ENCODE assay signal across 21 cellular contexts in the genomic region with DNA sequence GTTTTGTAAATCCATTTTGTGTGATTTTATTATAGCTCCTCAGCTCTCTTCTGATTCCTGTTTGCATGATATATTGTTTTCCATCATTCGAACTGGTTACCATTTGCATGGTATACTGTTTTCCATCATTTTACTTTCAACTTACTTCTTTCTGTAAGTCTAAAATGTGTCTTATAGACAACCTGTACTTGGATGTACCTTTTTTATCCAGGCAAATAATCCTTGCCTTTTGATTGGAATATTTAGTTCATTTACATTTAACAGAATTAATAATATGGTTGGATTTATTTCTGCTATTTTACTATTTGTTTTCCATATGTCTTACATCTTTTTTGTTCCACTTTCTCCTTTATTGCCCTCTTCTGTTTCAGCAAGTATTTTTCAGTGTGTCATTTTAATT.
A peak's percentile ranks its signal among the peaks of the same experiment; 100 is the strongest.
DNase-seq lines count a peak whose midpoint lies in the region; ATAC-seq and TF ChIP-seq lines count a peak whose summit lies in the region.
"Had no signal": no experiment of that assay in that cellular context is flagged by ENCODE, and none has a peak within 500 bp of the region (broad histone marks: within the 10 kb centered on the region; RNA-seq: fewer than 3 reads in every experiment).

No MANE protein-coding gene starts in this region.

- DNase-seq in activated naive CD4-positive, alpha-beta T cell (lab: John Stamatoyannopoulos, UW): no peak
- DNase-seq in T-helper 17 cell: no peak
- DNase-seq in memory B cell (ENCODE audit: low spot score in 2 of 2): no peak
- no peak for DNase-seq in cortex of kidney (lab: John Stamatoyannopoulos, UW)
- DNase-seq in MCF 10A (ENCODE audit: unreplicated experiment): no peak
- DNase-seq: EL, GF-D8, H7, HFFc6, MM.1S, NCI-H1105, NCI-H146, NCI-H2029, NCI-H2227 treated with DMSO at 0.1 percent for 48 hours, NCI-H510A, NCI-H748 treated with DMSO at 0.1 percent for 48 hours, PC-9, RPMI8226, SHP77 had no signal

- peaks cover 41% of the 10 kb centered on the region for H3K36me3 Mint-ChIP-seq in activated naive CD4-positive, alpha-beta T cell treated with anti-CD3 and anti-CD28 coated beads, Interleukin-2, amount 50 U/mL, for 24 hours
- H3K36me3 Mint-ChIP-seq in T-helper 17 cell (ENCODE audit: low read depth) (peaks cover 8% of the 10 kb centered on the region), memory B cell (peaks cover 45% of the 10 kb centered on the region), MCF 10A (ENCODE audit: insufficient read depth, unreplicated experiment) (peaks cover 100% of the 10 kb centered on the region)
- peaks cover 74% of the 10 kb centered on the region for H3K36me3 Mint-ChIP-seq in stimulated activated memory B cell treated with anti-CD40 and anti-IgM and Interleukin-4, amounts not matched to agents 10 μg/mL and 1 μg/mL and 100 μg/mL, for 72 hours

- intact Hi-C loops in MCF 10A (cut with micrococcal nuclease): no loop called here

- H3K27ac Mint-ChIP-seq in activated naive CD4-positive, alpha-beta T cell treated with anti-CD3 and anti-CD28 coated beads, Interleukin-2, amount 50 U/mL, for 24 hours: peak overlapping the region; percentile 73
- H3K27ac Mint-ChIP-seq in T-helper 17 cell (peak overlapping the region; percentile 82), memory B cell (peak overlapping the region; percentile 38), MCF 10A (ENCODE audit: low read depth, unreplicated experiment) (no peak overlapping the region)
- H3K27ac Mint-ChIP-seq in stimulated activated memory B cell treated with anti-CD40 and anti-IgM and Interleukin-4, amounts not matched to agents 10 μg/mL and 1 μg/mL and 100 μg/mL, for 72 hours: peak overlapping the region; percentile 55
- H3K27ac Mint-ChIP-seq: HFFc6 had no signal

- H3K9me3 ChIP-seq in T-helper 17 cell (ENCODE audit: control insufficient read depth, low read length, poor library complexity, severe bottlenecking): no peaks in the 10 kb centered on the region

- no peaks in the 10 kb centered on the region for H3K27me3 Mint-ChIP-seq in activated naive CD4-positive, alpha-beta T cell treated with anti-CD3 and anti-CD28 coated beads, Interleukin-2, amount 50 U/mL, for 24 hours
- no peaks in the 10 kb centered on the region for H3K27me3 Mint-ChIP-seq in T-helper 17 cell
- no peaks in the 10 kb centered on the region for H3K27me3 Mint-ChIP-seq in memory B cell
- H3K27me3 Mint-ChIP-seq in stimulated activated memory B cell treated with anti-CD40 and anti-IgM and Interleukin-4, amounts not matched to agents 10 μg/mL and 1 μg/mL and 100 μg/mL, for 72 hours: no peaks in the 10 kb centered on the region
- no peaks in the 10 kb centered on the region for H3K27me3 Mint-ChIP-seq in MCF 10A (ENCODE audit: insufficient read depth, unreplicated experiment)

- CTCF ChIA-PET in MCF 10A (lab: Yijun Ruan, JAX): interaction anchor here (0.7 kb wide), 1 partner anchor 569 kb away, joined by 3 read pairs; a partner anchor contains a TSS

- BruUV-seq in MCF 10A (replicated peaks; lab: Mats Ljungman, UMichigan): no TSS peak

- H3K4me3 Mint-ChIP-seq in activated naive CD4-positive, alpha-beta T cell treated with anti-CD3 and anti-CD28 coated beads, Interleukin-2, amount 50 U/mL, for 24 hours: no peak overlapping the region
- H3K4me3 Mint-ChIP-seq in T-helper 17 cell: no peak overlapping the region
- no peak overlapping the region for H3K4me3 Mint-ChIP-seq in memory B cell
- no peak overlapping the region for H3K4me3 Mint-ChIP-seq in stimulated activated memory B cell treated with anti-CD40 and anti-IgM and Interleukin-4, amounts not matched to agents 10 μg/mL and 1 μg/mL and 100 μg/mL, for 72 hours
- no peak overlapping the region for H3K4me3 Mint-ChIP-seq in MCF 10A (ENCODE audit: unreplicated experiment)
- H3K4me3 Mint-ChIP-seq: HFFc6 had no signal

- no peak for ATAC-seq in T-helper 17 cell
- no peak for ATAC-seq in memory B cell (ENCODE audit: low read depth)
- no peak for ATAC-seq in stimulated activated memory B cell treated with anti-CD40 and anti-IgM and Interleukin-4, amounts not matched to agents 10 μg/mL and 1 μg/mL and 100 μg/mL, for 72 hours

- POLR2A ChIA-PET in MCF 10A (lab: Yijun Ruan, JAX): interaction anchor here (0.6 to 0.7 kb wide), 2 partner anchors 19 to 1268 kb away, joined by 3 to 4 read pairs; a partner anchor contains a TSS

- peaks cover 71% of the 10 kb centered on the region for H3K4me1 Mint-ChIP-seq in activated naive CD4-positive, alpha-beta T cell treated with anti-CD3 and anti-CD28 coated beads, Interleukin-2, amount 50 U/mL, for 24 hours
- H3K4me1 Mint-ChIP-seq in T-helper 17 cell (peaks cover 28% of the 10 kb centered on the region), memory B cell (peaks cover 10% of the 10 kb centered on the region), MCF 10A (ENCODE audit: insufficient read depth, unreplicated experiment) (peaks cover 2% of the 10 kb centered on the region)
- H3K4me1 Mint-ChIP-seq in stimulated activated memory B cell treated with anti-CD40 and anti-IgM and Interleukin-4, amounts not matched to agents 10 μg/mL and 1 μg/mL and 100 μg/mL, for 72 hours: peaks cover 22% of the 10 kb centered on the region

- no peaks in the 10 kb centered on the region for H3K9me3 Mint-ChIP-seq in activated naive CD4-positive, alpha-beta T cell treated with anti-CD3 and anti-CD28 coated beads, Interleukin-2, amount 50 U/mL, for 24 hours
- no peaks in the 10 kb centered on the region for H3K9me3 Mint-ChIP-seq in memory B cell
- no peaks in the 10 kb centered on the region for H3K9me3 Mint-ChIP-seq in stimulated activated memory B cell treated with anti-CD40 and anti-IgM and Interleukin-4, amounts not matched to agents 10 μg/mL and 1 μg/mL and 100 μg/mL, for 72 hours
- H3K9me3 Mint-ChIP-seq in MCF 10A (ENCODE audit: unreplicated experiment): peaks cover 6% of the 10 kb centered on the region
- H3K9me3 Mint-ChIP-seq: HFFc6 had no signal

- TF ChIP-seq CTCF in MCF 10A (IDR thresholded peaks at IDR 0.05; ENCODE audit: unreplicated experiment): no peak
